Comparison of ENCODE assay signal across 17 cellular contexts in genomic region chr11:132623496-132623895, GRCh38.
"Had no signal": no experiment of that assay in that cellular context is flagged by ENCODE, and none has a peak within 500 bp of the region (broad histone marks: within the 10 kb centered on the region; RNA-seq: fewer than 3 reads in every experiment).

No MANE protein-coding gene starts in this region.

- H3K27me3 Mint-ChIP-seq: stimulated activated naive CD8-positive, alpha-beta T cell treated with anti-CD3 and anti-CD28 coated beads, Interleukin-15, Interleukin-2, amounts not matched to agents 100 ng/mL and 50 ng/mL, for 24 hours had no signal

- DNase-seq: activated CD4-positive, alpha-beta T cell treated with anti-CD3 and anti-CD28 coated beads for 1 hour; activated CD4-positive, alpha-beta T cell treated with anti-CD3 and anti-CD28 coated beads, Interleukin-2, amount 50 U/mL, for 48 hours; activated naive CD4-positive, alpha-beta T cell treated with Interleukin-2 at 50 U/mL for 16 hours; dermis blood vessel endothelial cell; heart right ventricle; mesendoderm; right cardiac atrium; small intestine; T-helper 9 cell; trophoblast cell had no signal

- H3K4me3 Mint-ChIP-seq: activated T-helper 17 cell treated with anti-CD3 and anti-CD28 coated beads, Interleukin-2, amount 50 U/mL, for 72 hours; stimulated activated naive CD8-positive, alpha-beta T cell treated with anti-CD3 and anti-CD28 coated beads, Interleukin-15, Interleukin-2, amounts not matched to agents 100 ng/mL and 50 ng/mL, for 24 hours had no signal

- H3K27ac ChIP-seq: ascending aorta, epithelial cell of prostate, heart right ventricle, prostate gland, suprapubic skin, VCaP had no signal

- ATAC-seq: activated T-helper 17 cell treated with anti-CD3 and anti-CD28 coated beads, Interleukin-2, amount 50 U/mL, for 72 hours; heart right ventricle; right cardiac atrium had no signal

- H3K36me3 ChIP-seq: ascending aorta, heart right ventricle, prostate gland, suprapubic skin had no signal

- H3K4me3 ChIP-seq: ascending aorta, heart right ventricle, prostate gland, suprapubic skin had no signal

- H3K27me3 ChIP-seq: ascending aorta, suprapubic skin had no signal

- H3K27ac Mint-ChIP-seq: activated T-helper 17 cell treated with anti-CD3 and anti-CD28 coated beads, Interleukin-2, amount 50 U/mL, for 72 hours; stimulated activated naive CD8-positive, alpha-beta T cell treated with anti-CD3 and anti-CD28 coated beads, Interleukin-15, Interleukin-2, amounts not matched to agents 100 ng/mL and 50 ng/mL, for 24 hours had no signal

- H3K4me1 ChIP-seq: ascending aorta, heart right ventricle, prostate gland, suprapubic skin had no signal

- H3K4me1 Mint-ChIP-seq: activated T-helper 17 cell treated with anti-CD3 and anti-CD28 coated beads, Interleukin-2, amount 50 U/mL, for 72 hours had no signal

- H3K9me3 ChIP-seq: ascending aorta, heart right ventricle, prostate gland, suprapubic skin had no signal
